ENCODE assay signal across 27 cellular contexts in genomic region chr10:71316786-71317160, GRCh38. TPM values are rescaled to one million over a fixed set of nuclear protein-coding genes. Genes with fewer than 3 reads are reported as not detected.
DNase-seq lines count a peak whose midpoint lies in the region; ATAC-seq and TF ChIP-seq lines count a peak whose summit lies in the region.
"Had no signal": no experiment of that assay in that cellular context is flagged by ENCODE, and none has a peak within 500 bp of the region (broad histone marks: within the 10 kb centered on the region; RNA-seq: fewer than 3 reads in every experiment).

No MANE protein-coding gene starts in this region.

- H3K9me3 Mint-ChIP-seq in activated CD4-positive, alpha-beta T cell treated with anti-CD3 and anti-CD28 coated beads, Interleukin-2, amount 10 ng/mL, durations not matched to agents 24 days and 14 days = no peaks in the 10 kb centered on the region
- no peaks in the 10 kb centered on the region for H3K9me3 Mint-ChIP-seq in activated CD4-positive, alpha-beta T cell treated with anti-CD3 and anti-CD28 coated beads, Interleukin-2, amount 10 ng/mL, durations not matched to agents 7 days and 5 days
- H3K9me3 Mint-ChIP-seq in central memory CD8-positive, alpha-beta T cell = no peaks in the 10 kb centered on the region
- H3K9me3 Mint-ChIP-seq in progenitor cell of endocrine pancreas (ENCODE audit: low read depth) = no peaks in the 10 kb centered on the region
- H3K9me3 Mint-ChIP-seq: activated CD8-positive, alpha-beta T cell treated with anti-CD3 and anti-CD28 coated beads for 36 hours; naive thymus-derived CD8-positive, alpha-beta T cell had no signal

- POLR2A ChIA-PET in activated CD4-positive, alpha-beta T cell treated with anti-CD3 and anti-CD28 coated beads, Interleukin-2, amount 10 ng/mL, durations not matched to agents 7 days and 5 days (lab: Charles Lee) = no interaction called here

- H3K9ac ChIP-seq in MM.1S (ENCODE audit: low read length) = no peak overlapping the region

- no peak overlapping the region; the same call in 1 of the 2 replicates for H2AFZ ChIP-seq in MM.1S (ENCODE audit: low read length)
- H2AFZ ChIP-seq: PC-9 had no signal

- no peak for TF ChIP-seq CTCF in MM.1S (IDR thresholded peaks at IDR 0.05; ENCODE audit: low read length)
- TF ChIP-seq CTCF in progenitor cell of endocrine pancreas (IDR thresholded peaks at IDR 0.05; ENCODE audit: unreplicated experiment) = no peak

- no peaks in the 10 kb centered on the region for H3K9me3 ChIP-seq in MM.1S (replicated peaks; ENCODE audit: insufficient read depth, low read length)
- H3K9me3 ChIP-seq: A549, adrenal gland, HAP-1, pancreas, upper lobe of left lung had no signal

- peaks cover 16% of the 10 kb centered on the region for H3K4me1 ChIP-seq in MM.1S (ENCODE audit: low read length)
- H3K4me1 ChIP-seq: HAP-1 had no signal

- CTCF ChIA-PET in activated CD4-positive, alpha-beta T cell treated with anti-CD3 and anti-CD28 coated beads, Interleukin-2, amount 10 ng/mL, durations not matched to agents 7 days and 5 days (lab: Charles Lee) = interaction anchor here (0.7 to 1.5 kb wide), 7 partner anchors 9 to 457 kb away, joined by 3 to 6 read pairs (median 3); no protein-coding TSS in a partner anchor

- no peak overlapping the region for H3K4me3 ChIP-seq in MM.1S (ENCODE audit: low read length)
- H3K4me3 ChIP-seq: A549, adrenal gland, HAP-1, pancreas, PC-9, smooth muscle cell, upper lobe of left lung had no signal

- H3K27me3 ChIP-seq in MM.1S (replicated peaks; ENCODE audit: insufficient read depth, low read length) = peaks cover 4% of the 10 kb centered on the region; the same call in 1 of the 2 replicates
- H3K27me3 ChIP-seq: adrenal gland, brain microvascular endothelial cell, pancreas, upper lobe of left lung had no signal

- H3K4me3 Mint-ChIP-seq in activated CD4-positive, alpha-beta T cell treated with anti-CD3 and anti-CD28 coated beads, Interleukin-2, amount 10 ng/mL, durations not matched to agents 24 days and 14 days = peak overlapping the region; percentile 5
- no peak overlapping the region for H3K4me3 Mint-ChIP-seq in activated CD4-positive, alpha-beta T cell treated with anti-CD3 and anti-CD28 coated beads, Interleukin-2, amount 10 ng/mL, durations not matched to agents 7 days and 5 days
- no peak overlapping the region for H3K4me3 Mint-ChIP-seq in central memory CD8-positive, alpha-beta T cell
- H3K4me3 Mint-ChIP-seq in progenitor cell of endocrine pancreas (ENCODE audit: low read depth) = peak overlapping the region; percentile 10
- H3K4me3 Mint-ChIP-seq: activated CD8-positive, alpha-beta T cell treated with anti-CD3 and anti-CD28 coated beads for 36 hours had no signal

- no peak for DNase-seq in activated CD4-positive, alpha-beta T cell treated with anti-CD3 and anti-CD28 coated beads, Interleukin-2, amount 10 ng/mL, durations not matched to agents 24 days and 14 days
- no peak for DNase-seq in activated CD4-positive, alpha-beta T cell treated with anti-CD3 and anti-CD28 coated beads, Interleukin-2, amount 10 ng/mL, durations not matched to agents 7 days and 5 days
- DNase-seq in MM.1S = no peak
- DNase-seq in central memory CD8-positive, alpha-beta T cell (ENCODE audit: low spot score in 2 of 2) = no peak
- no peak for DNase-seq in progenitor cell of endocrine pancreas (ENCODE audit: low spot score, unreplicated experiment)
- DNase-seq in RPMI8226 = no peak
- no peak for DNase-seq in stimulated activated CD4-positive, alpha-beta T cell treated with anti-CD3 and anti-CD28 coated beads, Interleukin-2, amount 100 ng/mL, for 24 hours
- DNase-seq: activated CD4-positive, CD25-positive, alpha-beta regulatory T cell; activated gamma-delta T cell; adrenal gland; brain microvascular endothelial cell; DMS53; effector memory CD4-positive, alpha-beta T cell; KG1; naive thymus-derived CD8-positive, alpha-beta T cell; NCI-H1436 treated with DMSO at 0.1 percent for 48 hours; NK-92 treated with Interleukin-12 subunit alpha and Interleukin-12 subunit beta, amount 100 ng/mL, for 24 hours; PC-9; SHP77; T1000; upper lobe of left lung had no signal

- peaks cover 33% of the 10 kb centered on the region for H3K4me1 Mint-ChIP-seq in activated CD4-positive, alpha-beta T cell treated with anti-CD3 and anti-CD28 coated beads, Interleukin-2, amount 10 ng/mL, durations not matched to agents 24 days and 14 days
- H3K4me1 Mint-ChIP-seq in activated CD4-positive, alpha-beta T cell treated with anti-CD3 and anti-CD28 coated beads, Interleukin-2, amount 10 ng/mL, durations not matched to agents 7 days and 5 days = peaks cover 33% of the 10 kb centered on the region
- H3K4me1 Mint-ChIP-seq in central memory CD8-positive, alpha-beta T cell = peaks cover 17% of the 10 kb centered on the region
- H3K4me1 Mint-ChIP-seq in progenitor cell of endocrine pancreas (ENCODE audit: low read depth) = peaks cover 8% of the 10 kb centered on the region

- no peaks in the 10 kb centered on the region for H3K36me3 ChIP-seq in MM.1S (replicated peaks; ENCODE audit: insufficient read depth, low read length)
- H3K36me3 ChIP-seq: adrenal gland, brain microvascular endothelial cell, HAP-1, pancreas, upper lobe of left lung had no signal

- H3K4me2 ChIP-seq in MM.1S (ENCODE audit: low read depth, low read length) = peak overlapping the region; percentile 37
- H3K4me2 ChIP-seq: A549, PC-9, smooth muscle cell had no signal

- H3K27me3 Mint-ChIP-seq in activated CD4-positive, alpha-beta T cell treated with anti-CD3 and anti-CD28 coated beads, Interleukin-2, amount 10 ng/mL, durations not matched to agents 24 days and 14 days = peaks cover 3% of the 10 kb centered on the region
- peaks cover 2% of the 10 kb centered on the region for H3K27me3 Mint-ChIP-seq in activated CD4-positive, alpha-beta T cell treated with anti-CD3 and anti-CD28 coated beads, Interleukin-2, amount 10 ng/mL, durations not matched to agents 7 days and 5 days
- peaks cover 15% of the 10 kb centered on the region for H3K27me3 Mint-ChIP-seq in central memory CD8-positive, alpha-beta T cell
- H3K27me3 Mint-ChIP-seq in progenitor cell of endocrine pancreas = peaks cover 17% of the 10 kb centered on the region

- H3K9me2 ChIP-seq in MM.1S (replicated peaks; ENCODE audit: insufficient read depth, low read length) = no peaks in the 10 kb centered on the region

- H3K27ac ChIP-seq in MM.1S (ENCODE audit: low read length) = peak overlapping the region; percentile 26; the same call in 1 of the 2 replicates
- H3K27ac ChIP-seq: A549, adrenal gland, brain microvascular endothelial cell, pancreas, PC-9, upper lobe of left lung had no signal

- ATAC-seq in central memory CD8-positive, alpha-beta T cell (replicated peaks; ENCODE audit: extremely low read depth, poor library complexity, severe bottlenecking) = no peak
- ATAC-seq in activated CD4-positive, CD25-positive, alpha-beta regulatory T cell treated with anti-CD3 and anti-CD28 coated beads, Interleukin-2, amount 50 U/mL, for 24 hours = no peak
- ATAC-seq: A549; activated CD8-positive, alpha-beta T cell treated with anti-CD3 and anti-CD28 coated beads for 36 hours; naive thymus-derived CD8-positive, alpha-beta T cell; pancreas had no signal

- H3F3A ChIP-seq in MM.1S (ENCODE audit: insufficient read depth, low read length) = peaks cover 12% of the 10 kb centered on the region

- H4K20me1 ChIP-seq in MM.1S (ENCODE audit: insufficient read depth, low read length) = no peaks in the 10 kb centered on the region

- no peaks in the 10 kb centered on the region for H3K79me2 ChIP-seq in MM.1S (ENCODE audit: low read length)

- H3K36me3 Mint-ChIP-seq in activated CD4-positive, alpha-beta T cell treated with anti-CD3 and anti-CD28 coated beads, Interleukin-2, amount 10 ng/mL, durations not matched to agents 24 days and 14 days (ENCODE audit: low read depth) = no peaks in the 10 kb centered on the region
- H3K36me3 Mint-ChIP-seq in activated CD4-positive, alpha-beta T cell treated with anti-CD3 and anti-CD28 coated beads, Interleukin-2, amount 10 ng/mL, durations not matched to agents 7 days and 5 days (ENCODE audit: low read depth) = no peaks in the 10 kb centered on the region
- H3K36me3 Mint-ChIP-seq in central memory CD8-positive, alpha-beta T cell (ENCODE audit: insufficient read depth) = peaks cover 3% of the 10 kb centered on the region
- H3K36me3 Mint-ChIP-seq in progenitor cell of endocrine pancreas (ENCODE audit: insufficient read depth) = no peaks in the 10 kb centered on the region
- H3K36me3 Mint-ChIP-seq: naive thymus-derived CD8-positive, alpha-beta T cell had no signal

- peak overlapping the region; percentile 41 for H3K27ac Mint-ChIP-seq in activated CD4-positive, alpha-beta T cell treated with anti-CD3 and anti-CD28 coated beads, Interleukin-2, amount 10 ng/mL, durations not matched to agents 24 days and 14 days
- no peak overlapping the region for H3K27ac Mint-ChIP-seq in activated CD4-positive, alpha-beta T cell treated with anti-CD3 and anti-CD28 coated beads, Interleukin-2, amount 10 ng/mL, durations not matched to agents 7 days and 5 days
- peak overlapping the region; percentile 65 for H3K27ac Mint-ChIP-seq in central memory CD8-positive, alpha-beta T cell (ENCODE audit: low read depth)
- peak overlapping the region; percentile 58 for H3K27ac Mint-ChIP-seq in progenitor cell of endocrine pancreas
- H3K27ac Mint-ChIP-seq: activated CD8-positive, alpha-beta T cell treated with anti-CD3 and anti-CD28 coated beads for 36 hours had no signal

- intact Hi-C loops in activated CD4-positive, alpha-beta T cell treated with anti-CD3 and anti-CD28 coated beads, Interleukin-2, amount 10 ng/mL, durations not matched to agents 24 days and 14 days (cut with micrococcal nuclease) = loop anchor here (5.0 kb wide), 1 partner anchor 456 kb away; the partner anchor contains the start of gene VSIR

RNA-seq across cellular contexts. Expression of gene SLC29A3, which starts 2.3 kb away (rescaled TPM):
- 5.6 and 6.0 TPM in 2 replicates for total RNA-seq in activated CD4-positive, alpha-beta T cell treated with anti-CD3 and anti-CD28 coated beads, Interleukin-2, amount 10 ng/mL, durations not matched to agents 24 days and 14 days
- total RNA-seq in activated CD4-positive, alpha-beta T cell treated with anti-CD3 and anti-CD28 coated beads, Interleukin-2, amount 10 ng/mL, durations not matched to agents 7 days and 5 days = 1 to 10 TPM; 2.4 to 3.4 TPM
- total RNA-seq in progenitor cell of endocrine pancreas = 13.3 and 13.7 TPM in 2 replicates

Comparison
In these comparisons a context has a peak if more than half of its experiments do, and no peak if none do; other contexts are left out.
1. H3K4me3 Mint-ChIP-seq: peak in activated CD4-positive, alpha-beta T cell treated with anti-CD3 and anti-CD28 coated beads, Interleukin-2, amount 10 ng/mL, durations not matched to agents 24 days and 14 days (single experiment) and progenitor cell of endocrine pancreas (single experiment); none in activated CD4-positive, alpha-beta T cell treated with anti-CD3 and anti-CD28 coated beads, Interleukin-2, amount 10 ng/mL, durations not matched to agents 7 days and 5 days (single experiment) and central memory CD8-positive, alpha-beta T cell (single experiment).